8 cellular contexts compared by ENCODE assay signal in genomic region chr1:225882699-225883615, GRCh38. TPM values are rescaled to one million over a fixed set of nuclear protein-coding genes. Genes with fewer than 3 reads are reported as not detected.
DNase-seq lines count a peak whose midpoint lies in the region; ATAC-seq and TF ChIP-seq lines count a peak whose summit lies in the region.

No MANE protein-coding gene starts in this region.

- H3K4me3 ChIP-seq in CD4-positive, CD25-positive, alpha-beta regulatory T cell (ENCODE audit: low read depth, low read length), result peak overlapping the region; percentile 61
- H3K4me3 ChIP-seq in duodenal mucosa (ENCODE audit: low read depth in 1 of 2, low read length in 2 of 2) (peak overlapping the region; percentile 81 to 89), lower leg skin (ENCODE audit: low read depth, poor library complexity, severe bottlenecking) (peak overlapping the region; percentile 98)

- H3K9me3 Mint-ChIP-seq in CD4-positive, CD25-positive, alpha-beta regulatory T cell, result peaks cover 0 to 2% (median 0%) of the 10 kb centered on the region in 7 donors
- H3K9me3 Mint-ChIP-seq in T-helper 2 cell treated with Interferon-gamma antibody and Interleukin-4, amounts not matched to agents 5 μg/mL and 100 μg/mL, for 36 hours, result no peaks in the 10 kb centered on the region
- no peaks in the 10 kb centered on the region for H3K9me3 Mint-ChIP-seq in stimulated activated naive B cell treated with anti-CD40 and anti-IgM and Interleukin-4, amounts not matched to agents 10 μg/mL and 1 μg/mL and 100 μg/mL, for 72 hours

- WGBS in lower leg skin, 2 donors, result 4 to 6% methylated on average over 29 to 36 of the region's 61 CpGs

- H3K36me3 Mint-ChIP-seq in CD4-positive, CD25-positive, alpha-beta regulatory T cell, result peaks cover 9% of the 10 kb centered on the region
- peaks cover 18% of the 10 kb centered on the region for H3K36me3 Mint-ChIP-seq in T-helper 2 cell treated with Interferon-gamma antibody and Interleukin-4, amounts not matched to agents 5 μg/mL and 100 μg/mL, for 36 hours (ENCODE audit: low read depth)
- no peaks in the 10 kb centered on the region for H3K36me3 Mint-ChIP-seq in stimulated activated naive B cell treated with anti-CD40 and anti-IgM and Interleukin-4, amounts not matched to agents 10 μg/mL and 1 μg/mL and 100 μg/mL, for 72 hours

- peaks cover 0 to 46% (median 28%) of the 10 kb centered on the region in 4 donors for H3K4me1 Mint-ChIP-seq in CD4-positive, CD25-positive, alpha-beta regulatory T cell
- H3K4me1 Mint-ChIP-seq in T-helper 2 cell treated with Interferon-gamma antibody and Interleukin-4, amounts not matched to agents 5 μg/mL and 100 μg/mL, for 36 hours (ENCODE audit: low read depth), result peaks cover 36% of the 10 kb centered on the region
- peaks cover 37 to 58% of the 10 kb centered on the region in 2 donors for H3K4me1 Mint-ChIP-seq in stimulated activated naive B cell treated with anti-CD40 and anti-IgM and Interleukin-4, amounts not matched to agents 10 μg/mL and 1 μg/mL and 100 μg/mL, for 72 hours

- H3K4me3 Mint-ChIP-seq in CD4-positive, CD25-positive, alpha-beta regulatory T cell, result peak overlapping the region; percentile 98 to 100 (median 98)
- H3K4me3 Mint-ChIP-seq in T-helper 2 cell treated with Interferon-gamma antibody and Interleukin-4, amounts not matched to agents 5 μg/mL and 100 μg/mL, for 36 hours, result peak overlapping the region; percentile 90
- peak overlapping the region; percentile 93 to 94 for H3K4me3 Mint-ChIP-seq in stimulated activated naive B cell treated with anti-CD40 and anti-IgM and Interleukin-4, amounts not matched to agents 10 μg/mL and 1 μg/mL and 100 μg/mL, for 72 hours

- H3K27ac ChIP-seq in CD4-positive, CD25-positive, alpha-beta regulatory T cell (ENCODE audit: insufficient read depth, low read length, poor library complexity, severe bottlenecking), result peak overlapping the region; percentile 82
- peak overlapping the region; percentile 92 for H3K27ac ChIP-seq in duodenal mucosa (ENCODE audit: low read depth, low read length)

- peaks cover 13% of the 10 kb centered on the region for H3K36me3 ChIP-seq in CD4-positive, CD25-positive, alpha-beta regulatory T cell (ENCODE audit: control insufficient read depth, insufficient read depth, low read length)
- H3K36me3 ChIP-seq in duodenal mucosa (ENCODE audit: control insufficient read depth in 1 of 2, insufficient read depth in 2 of 2, low read length in 2 of 2), result peaks cover 3 to 7% of the 10 kb centered on the region in 2 donors

- H3K27me3 ChIP-seq in CD4-positive, CD25-positive, alpha-beta regulatory T cell (ENCODE audit: control insufficient read depth, insufficient read depth, low read length), result no peaks in the 10 kb centered on the region
- no peaks in the 10 kb centered on the region for H3K27me3 ChIP-seq in duodenal mucosa (ENCODE audit: control insufficient read depth in 1 of 2, insufficient read depth in 2 of 2, low read length in 2 of 2)

- TF ChIP-seq CTCF in GM20000 (IDR thresholded peaks at IDR 0.05; ENCODE audit: extremely low read depth, missing control alignments) (no peak), lower leg skin (IDR thresholded peaks at IDR 0.05) (no peak)

- peak; percentile 20 to 46 (median 34) for DNase-seq in CD4-positive, CD25-positive, alpha-beta regulatory T cell
- DNase-seq in GM20000 (ENCODE audit: low spot score) (peak; percentile 66), lower leg skin (ENCODE audit: low spot score in 2 of 2) (peak in 1 of 2 donors; percentile 92), mesenteric fat pad (ENCODE audit: low spot score) (no peak)
- DNase-seq in T-helper 2 cell treated with Interferon-gamma antibody and Interleukin-4, amounts not matched to agents 5 μg/mL and 100 μg/mL, for 36 hours (ENCODE audit: low spot score), result peak; percentile 34
- DNase-seq in stimulated activated naive B cell treated with anti-CD40 and anti-IgM and Interleukin-4, amounts not matched to agents 10 μg/mL and 1 μg/mL and 100 μg/mL, for 72 hours, result no peak

- H3K9me3 ChIP-seq in CD4-positive, CD25-positive, alpha-beta regulatory T cell (ENCODE audit: control insufficient read depth in 2 of 2, low read length in 2 of 2), result no peaks in the 10 kb centered on the region
- H3K9me3 ChIP-seq in duodenal mucosa (ENCODE audit: control insufficient read depth in 1 of 2, low read length in 2 of 2), result no peaks in the 10 kb centered on the region

- no peak for TF ChIP-seq POLR2A in lower leg skin (IDR thresholded peaks at IDR 0.05)

- intact Hi-C loops in lower leg skin (cut with DNase I; ENCODE audit: low total_unique reads), result no loop called here

- peak overlapping the region; percentile 70 to 96 (median 91) for H3K27ac Mint-ChIP-seq in CD4-positive, CD25-positive, alpha-beta regulatory T cell
- peak overlapping the region; percentile 67 for H3K27ac Mint-ChIP-seq in T-helper 2 cell treated with Interferon-gamma antibody and Interleukin-4, amounts not matched to agents 5 μg/mL and 100 μg/mL, for 36 hours
- peak overlapping the region; percentile 85 for H3K27ac Mint-ChIP-seq in stimulated activated naive B cell treated with anti-CD40 and anti-IgM and Interleukin-4, amounts not matched to agents 10 μg/mL and 1 μg/mL and 100 μg/mL, for 72 hours

- peaks cover 4% of the 10 kb centered on the region for H3K27me3 Mint-ChIP-seq in CD4-positive, CD25-positive, alpha-beta regulatory T cell
- peaks cover 16% of the 10 kb centered on the region for H3K27me3 Mint-ChIP-seq in T-helper 2 cell treated with Interferon-gamma antibody and Interleukin-4, amounts not matched to agents 5 μg/mL and 100 μg/mL, for 36 hours (ENCODE audit: low read depth)
- H3K27me3 Mint-ChIP-seq in stimulated activated naive B cell treated with anti-CD40 and anti-IgM and Interleukin-4, amounts not matched to agents 10 μg/mL and 1 μg/mL and 100 μg/mL, for 72 hours, result peaks cover 0 to 8% of the 10 kb centered on the region in 2 donors

- peaks cover 45% of the 10 kb centered on the region for H3K4me1 ChIP-seq in CD4-positive, CD25-positive, alpha-beta regulatory T cell (ENCODE audit: control insufficient read depth, insufficient read depth, low read length, poor library complexity, severe bottlenecking)
- peaks cover 36 to 44% of the 10 kb centered on the region in 2 donors for H3K4me1 ChIP-seq in duodenal mucosa (ENCODE audit: control insufficient read depth in 1 of 2, insufficient read depth in 2 of 2, low read length in 2 of 2)

- peak; percentile 17 to 20 for ATAC-seq in CD4-positive, CD25-positive, alpha-beta regulatory T cell (ENCODE audit: low read depth in 2 of 2)
- peak; percentile 3 for ATAC-seq in HG03558 (IDR thresholded peaks at IDR 0.05; ENCODE audit: extremely low read depth, unreplicated experiment)
- ATAC-seq in stimulated activated naive B cell treated with anti-CD40 and anti-IgM and Interleukin-4, amounts not matched to agents 10 μg/mL and 1 μg/mL and 100 μg/mL, for 72 hours (replicated peaks), result peak; percentile 46 to 54

- peak overlapping the region; percentile 96 to 97 for H3K9ac ChIP-seq in duodenal mucosa (ENCODE audit: low read depth in 1 of 2, low read length in 2 of 2)

RNA-seq across cellular contexts. Expression of gene TMEM63A, which starts 0.8 kb away (rescaled TPM):
- 454 TPM for total RNA-seq in CD4-positive, CD25-positive, alpha-beta regulatory T cell
- polyA plus RNA-seq in CD4-positive, CD25-positive, alpha-beta regulatory T cell, result 10 to 100 TPM; 66.9 to 72.2 (median 69.3) TPM
- total RNA-seq in lower leg skin (10 to 100 TPM; 29.1 to 49.1 (median 42.9) TPM), mesenteric fat pad (79.7 TPM)

RNA-seq across cellular contexts. Expression of gene LEFTY1, which starts 6.0 kb away (rescaled TPM):
- 0.39 TPM for total RNA-seq in CD4-positive, CD25-positive, alpha-beta regulatory T cell
- polyA plus RNA-seq in CD4-positive, CD25-positive, alpha-beta regulatory T cell, result under 1 TPM in 2 of 4 donors, not detected in 2; 0.13 to 0.17 TPM
- total RNA-seq in lower leg skin (1 to 10 TPM in 1 of 4 donors, under 1 TPM in 2, not detected in 1; 0.19 to 1.2 (median 0.39) TPM), mesenteric fat pad (not detected)

RNA-seq across cellular contexts. Expression of gene PYCR2, which starts 41.1 kb away (rescaled TPM):
- total RNA-seq in CD4-positive, CD25-positive, alpha-beta regulatory T cell, result 51.6 TPM
- 10 to 100 TPM; 56.7 to 74.6 (median 67.7) TPM for polyA plus RNA-seq in CD4-positive, CD25-positive, alpha-beta regulatory T cell
- total RNA-seq in lower leg skin (10 to 100 TPM; 35.4 to 43.1 (median 37.9) TPM), mesenteric fat pad (48.9 TPM)

RNA-seq across cellular contexts. Expression of gene LEFTY2, which starts 58.1 kb away (rescaled TPM):
- total RNA-seq in CD4-positive, CD25-positive, alpha-beta regulatory T cell, result not detected
- not detected for polyA plus RNA-seq in CD4-positive, CD25-positive, alpha-beta regulatory T cell
- total RNA-seq in lower leg skin, result under 1 TPM in 2 of 4 donors, not detected in 2; 0.16 to 0.86 TPM
- total RNA-seq in mesenteric fat pad, result 2.2 TPM

Comparison
In these comparisons a context has a peak if more than half of its experiments do, and no peak if none do; other contexts are left out.
1. DNase-seq: peak in CD4-positive, CD25-positive, alpha-beta regulatory T cell (3 of 3), GM20000 (single experiment) and T-helper 2 cell treated with Interferon-gamma antibody and Interleukin-4, amounts not matched to agents 5 μg/mL and 100 μg/mL, for 36 hours (single experiment); none in stimulated activated naive B cell treated with anti-CD40 and anti-IgM and Interleukin-4, amounts not matched to agents 10 μg/mL and 1 μg/mL and 100 μg/mL, for 72 hours (single experiment) and mesenteric fat pad (single experiment).
2. Peak in every context shown above with its lines, with median percentiles within 50 percentile points of each other: ATAC-seq, H3K4me3 ChIP-seq, H3K27ac Mint-ChIP-seq and H3K4me3 Mint-ChIP-seq.